ENCODE assay signal across 9 cellular contexts in the genomic region with DNA sequence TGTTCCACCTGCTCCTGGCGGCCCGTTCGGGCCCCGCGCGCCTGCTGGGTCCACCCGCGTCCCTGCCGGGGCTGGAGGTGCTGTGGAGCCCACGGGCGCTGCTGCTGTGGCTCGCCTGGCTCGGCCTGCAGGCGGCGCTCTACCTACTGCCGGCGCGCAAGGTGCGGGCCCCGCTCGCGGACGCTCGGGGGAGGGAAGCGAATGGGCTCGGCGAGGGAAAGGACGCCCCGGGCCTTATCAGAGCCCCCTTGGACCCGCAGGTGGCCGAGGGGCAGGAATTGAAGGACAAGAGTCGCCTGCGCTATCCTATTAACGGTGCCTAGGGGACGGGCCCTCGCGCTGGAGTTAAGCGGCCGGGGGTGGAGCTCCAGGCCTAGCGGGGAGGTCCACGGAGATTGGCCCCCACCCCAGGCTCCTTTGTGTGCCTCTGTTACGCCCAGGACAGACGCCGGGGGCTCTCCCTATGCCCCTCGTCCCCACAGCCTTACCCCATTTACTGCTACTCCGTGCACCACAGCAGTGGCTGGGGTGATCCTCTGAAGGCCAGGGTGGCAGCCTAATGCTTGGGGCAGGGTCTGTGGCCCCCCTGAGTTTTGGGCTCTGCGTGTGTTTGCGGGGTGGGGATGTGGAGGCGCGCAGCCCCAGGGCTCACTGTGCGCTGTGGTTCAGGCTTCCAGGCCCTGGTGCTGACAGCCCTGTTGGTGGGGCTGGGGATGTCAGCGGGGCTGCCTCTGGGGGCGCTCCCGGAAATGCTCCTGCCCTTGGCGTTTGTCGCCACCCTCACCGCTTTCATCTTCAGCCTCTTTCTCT. TPM values are rescaled to one million over a fixed set of nuclear protein-coding genes. Genes with fewer than 3 reads are reported as not detected.
DNase-seq lines count a peak whose midpoint lies in the region; ATAC-seq, FAIRE-seq and TF ChIP-seq lines count a peak whose summit lies in the region.
"Had no signal": no experiment of that assay in that cellular context is flagged by ENCODE, and none has a peak within 500 bp of the region (broad histone marks: within the 10 kb centered on the region; RNA-seq: fewer than 3 reads in every experiment).

No MANE protein-coding gene starts in this region.

- H3K27ac ChIP-seq in HUES48 (ENCODE audit: low read depth, low read length) (peak overlapping the region; percentile 69), astrocyte (ENCODE audit: low read depth, low read length) (no peak overlapping the region), small intestine (ENCODE audit: low read depth in 1 of 2, low read length in 1 of 2) (peak overlapping the region; percentile 15 to 38)

- H3K27ac Mint-ChIP-seq in astrocyte (ENCODE audit: unreplicated experiment): peak overlapping the region; percentile 67

- FAIRE-seq in astrocyte (lab: Jason Lieb, UNC): no peak
- no peak for FAIRE-seq in small intestine (lab: Jason Lieb, UNC)
- FAIRE-seq: G401.6 had no signal

- no peak overlapping the region for H2AFZ ChIP-seq in astrocyte (ENCODE audit: low read depth, low read length)

- DNase-seq in NCI-H1694 (lab: John Stamatoyannopoulos, UW) (peak; percentile 29), NCI-H1694 treated with DMSO at 0.1 percent for 48 hours (lab: John Stamatoyannopoulos, UW) (no peak), T follicular helper cell (ENCODE audit: low read depth) (peak; percentile 68), astrocyte (ENCODE audit: low read depth) (no peak), small intestine (peak; percentile 59)

- H3K4me3 ChIP-seq in HUES48 (ENCODE audit: low read depth, low read length): peak overlapping the region; percentile 82
- H3K4me3 ChIP-seq in astrocyte (ENCODE audit: insufficient read depth, low read depth, low read length): peak overlapping the region; percentile 53
- H3K4me3 ChIP-seq in iPS-18c (ENCODE audit: insufficient read depth, low read depth, low read length): peak overlapping the region; percentile 83
- H3K4me3 ChIP-seq in small intestine (ENCODE audit: low read depth in 1 of 2, low read length in 2 of 2): peak overlapping the region; percentile 38 to 58

- no peaks in the 10 kb centered on the region for H3K9me3 Mint-ChIP-seq in astrocyte (ENCODE audit: unreplicated experiment)

- H3K9me3 ChIP-seq in HUES48 (ENCODE audit: control insufficient read depth, insufficient read depth, low read length) (no peaks in the 10 kb centered on the region), astrocyte (ENCODE audit: insufficient read depth, low read depth, low read length) (no peaks in the 10 kb centered on the region), iPS-18c (ENCODE audit: control insufficient read depth, insufficient read depth, low read length) (peaks cover 5% of the 10 kb centered on the region), small intestine (ENCODE audit: control insufficient read depth, low read depth) (no peaks in the 10 kb centered on the region)

- H3K27me3 Mint-ChIP-seq in astrocyte (ENCODE audit: low read depth, unreplicated experiment): no peaks in the 10 kb centered on the region

- H3K27me3 ChIP-seq in HUES48 (ENCODE audit: control insufficient read depth, insufficient read depth, low read length) (no peaks in the 10 kb centered on the region), astrocyte (ENCODE audit: insufficient read depth, low read length) (no peaks in the 10 kb centered on the region), small intestine (ENCODE audit: control insufficient read depth in 2 of 2, insufficient read depth in 2 of 2, low read length in 2 of 2) (no peaks in the 10 kb centered on the region)

- WGBS in small intestine, 3 donors: 0 to 1% (median 1%) methylated on average over 51 to 57 of the region's 57 CpGs

- H3K4me1 ChIP-seq in HUES48 (ENCODE audit: control insufficient read depth, insufficient read depth, low read length) (peaks cover 18% of the 10 kb centered on the region), astrocyte (ENCODE audit: insufficient read depth, low read length) (peaks cover 34% of the 10 kb centered on the region), small intestine (ENCODE audit: control insufficient read depth in 2 of 2, insufficient read depth in 1 of 2, low read depth in 1 of 2, low read length in 1 of 2) (peaks cover 5 to 15% of the 10 kb centered on the region in 2 donors)

- H3K9ac ChIP-seq in HUES48 (ENCODE audit: low read depth, low read length) (no peak overlapping the region; the same call in 1 of the 2 replicates), astrocyte (ENCODE audit: low read length) (peak overlapping the region; percentile 74)

- peaks cover 23% of the 10 kb centered on the region for H3K79me2 ChIP-seq in astrocyte (ENCODE audit: insufficient read depth, low read length)

- H3K4me2 ChIP-seq in astrocyte (ENCODE audit: low read length): peak overlapping the region; percentile 96

- H3K4me1 Mint-ChIP-seq in astrocyte (ENCODE audit: low read depth, unreplicated experiment): peaks cover 4% of the 10 kb centered on the region

- peaks cover 21% of the 10 kb centered on the region for H4K20me1 ChIP-seq in astrocyte (ENCODE audit: insufficient read depth, low read length)

- H3K36me3 ChIP-seq in HUES48 (ENCODE audit: control insufficient read depth, insufficient read depth, low read length) (peaks cover 28% of the 10 kb centered on the region; the same call in 1 of the 2 replicates), astrocyte (ENCODE audit: insufficient read depth, low read length) (no peaks in the 10 kb centered on the region), small intestine (ENCODE audit: control insufficient read depth in 2 of 2, insufficient read depth in 2 of 2, low read length in 2 of 2) (peaks cover 5 to 8% of the 10 kb centered on the region in 2 donors)

- no peak for ATAC-seq in GM21786 (IDR thresholded peaks at IDR 0.05; ENCODE audit: unreplicated experiment)

- TF ChIP-seq CTCF in astrocyte (IDR thresholded peaks at IDR 0.05; ENCODE audit: insufficient read depth, low read depth, low read length): peak; percentile 19

- peaks cover 7% of the 10 kb centered on the region for H3K36me3 Mint-ChIP-seq in astrocyte (ENCODE audit: low read depth, unreplicated experiment)

- peak overlapping the region; percentile 82 for H3K4me3 Mint-ChIP-seq in astrocyte (ENCODE audit: unreplicated experiment)

RNA-seq across cellular contexts. Expression of a gene that starts 1.1 kb away (rescaled TPM):
- 18.0 and 23.9 TPM in 2 replicates for total RNA-seq in astrocyte
- 10 to 100 TPM; 21.1 to 40.7 (median 40.0) TPM for polyA plus RNA-seq in small intestine

RNA-seq across cellular contexts. Expression of a gene that starts 4.7 kb away (rescaled TPM):
- 8.1 and 10.0 TPM in 2 replicates for total RNA-seq in astrocyte
- polyA plus RNA-seq in small intestine: 10 to 100 TPM; 13.0 to 13.6 (median 13.0) TPM

RNA-seq across cellular contexts. Expression of a gene that starts 9.2 kb away (rescaled TPM):
- total RNA-seq in astrocyte: 670 and 694 TPM in 2 replicates
- polyA plus RNA-seq in small intestine: 1,000 to 10,000 TPM in 2 of 3 donors, 100 to 1,000 TPM in 1; 960 to 1,177 (median 1,141) TPM

RNA-seq across cellular contexts. Expression of a gene that starts 9.4 kb away (rescaled TPM):
- total RNA-seq in astrocyte: 42.6 and 45.1 TPM in 2 replicates
- 10 to 100 TPM; 45.6 to 65.7 (median 55.7) TPM for polyA plus RNA-seq in small intestine

RNA-seq across cellular contexts. Expression of a gene that starts 16.7 kb away (rescaled TPM):
- 40.0 and 41.4 TPM in 2 replicates for total RNA-seq in astrocyte
- polyA plus RNA-seq in small intestine: 100 to 1,000 TPM; 111 to 159 (median 157) TPM

Comparison
In these comparisons a context has a peak if more than half of its experiments do, and no peak if none do; other contexts are left out.
1. DNase-seq: peak in NCI-H1694 (single experiment), T follicular helper cell (single experiment) and small intestine (single experiment); none in NCI-H1694 treated with DMSO at 0.1 percent for 48 hours (single experiment) and astrocyte (single experiment).
2. Peak in every context shown above with its lines, with median percentiles within 50 percentile points of each other: H3K4me3 ChIP-seq.